In genomic region chr15:41990691-41991090, GRCh38 we compare ENCODE assay signal across 22 cellular contexts. TPM values are rescaled to one million over a fixed set of nuclear protein-coding genes. Genes with fewer than 3 reads are reported as not detected.
DNase-seq lines count a peak whose midpoint lies in the region; ATAC-seq, FAIRE-seq and TF ChIP-seq lines count a peak whose summit lies in the region.
"Had no signal": no experiment of that assay in that cellular context is flagged by ENCODE, and none has a peak within 500 bp of the region (broad histone marks: within the 10 kb centered on the region; RNA-seq: fewer than 3 reads in every experiment).

No MANE protein-coding gene starts in this region.

- TF ChIP-seq RAD21 in HepG2 (CRISPR knock-in tag; IDR thresholded peaks at IDR 0.05): no peak

- no peaks in the 10 kb centered on the region for H3K9me3 Mint-ChIP-seq in endodermal cell
- no peaks in the 10 kb centered on the region for H3K9me3 Mint-ChIP-seq in CD4-positive, alpha-beta memory T cell
- H3K9me3 Mint-ChIP-seq in MCF 10A (ENCODE audit: unreplicated experiment): no peaks in the 10 kb centered on the region
- H3K9me3 Mint-ChIP-seq: CD4-positive, CD25-positive, alpha-beta regulatory T cell; GM23338; HFFc6 had no signal

- TF ChIP-seq EP300 in HepG2 (IDR thresholded peaks at IDR 0.05; ENCODE audit: low read depth in 2 of 2, low read length in 2 of 2): no peak
- no peak for TF ChIP-seq EP300 in HepG2 (CRISPR knock-in tag; IDR thresholded peaks at IDR 0.05; ENCODE audit: borderline replicate concordance)

- H3K4me3 Mint-ChIP-seq in endodermal cell (no peak overlapping the region), MCF 10A (ENCODE audit: unreplicated experiment) (no peak overlapping the region)
- no peak overlapping the region for H3K4me3 Mint-ChIP-seq in CD4-positive, alpha-beta memory T cell
- H3K4me3 Mint-ChIP-seq: CD4-positive, CD25-positive, alpha-beta regulatory T cell; GM23338; HFFc6 had no signal

- no peaks in the 10 kb centered on the region for H3K9me3 ChIP-seq in right lobe of liver
- no peaks in the 10 kb centered on the region for H3K9me3 ChIP-seq in HepG2 (ENCODE audit: low read length)
- H3K9me3 ChIP-seq in endodermal cell (ENCODE audit: control insufficient read depth, low read length): no peaks in the 10 kb centered on the region
- H3K9me3 ChIP-seq in CD4-positive, alpha-beta memory T cell (ENCODE audit: control insufficient read depth in 1 of 2, low read length in 2 of 2): no peaks in the 10 kb centered on the region
- H3K9me3 ChIP-seq: BE2C, Caco-2 had no signal

- H3K4me3 ChIP-seq in right lobe of liver: no peak overlapping the region
- H3K4me3 ChIP-seq in HepG2 (replicated peaks in 1 of 3; ENCODE audit: insufficient read depth in 1 of 3, low read depth in 2 of 3, low read length in 3 of 3): no peak overlapping the region
- no peak overlapping the region for H3K4me3 ChIP-seq in endodermal cell (ENCODE audit: low read length)
- no peak overlapping the region for H3K4me3 ChIP-seq in CD4-positive, alpha-beta memory T cell (ENCODE audit: low read length in 2 of 2)
- H3K4me3 ChIP-seq: GM23338 had no signal

- ATAC-seq in right lobe of liver (no peak), HepG2 (no peak), HG03342 (IDR thresholded peaks at IDR 0.05; ENCODE audit: unreplicated experiment) (no peak)
- ATAC-seq: HCT116 had no signal

- H3K27ac ChIP-seq in right lobe of liver: no peak overlapping the region
- no peak overlapping the region for H3K27ac ChIP-seq in HepG2 (ENCODE audit: extremely low read length, insufficient read depth, low read length)
- no peak overlapping the region for H3K27ac ChIP-seq in endodermal cell (ENCODE audit: low read depth, low read length)
- no peak overlapping the region for H3K27ac ChIP-seq in CD4-positive, alpha-beta memory T cell (ENCODE audit: low read depth, low read length)

- no peak for FAIRE-seq in HepG2 (lab: Jason Lieb, UNC)
- FAIRE-seq: A204.1, D721Med, G401.6, GM12892, GM18507, HTR-8/SVneo had no signal

- H3K27me3 ChIP-seq in right lobe of liver: no peaks in the 10 kb centered on the region
- peaks cover 7 to 61% of the 10 kb centered on the region in 2 experiments; a peak in 3 of 5 replicates for H3K27me3 ChIP-seq in HepG2 (ENCODE audit: control insufficient read depth in 1 of 2, insufficient read depth in 2 of 2, low read length in 2 of 2)
- no peaks in the 10 kb centered on the region for H3K27me3 ChIP-seq in endodermal cell (ENCODE audit: control insufficient read depth, insufficient read depth, low read length, poor library complexity, severe bottlenecking)
- H3K27me3 ChIP-seq in CD4-positive, alpha-beta memory T cell (ENCODE audit: insufficient read depth, low read length): no peaks in the 10 kb centered on the region
- H3K27me3 ChIP-seq: BE2C had no signal

- H3K4me1 ChIP-seq in right lobe of liver (no peaks in the 10 kb centered on the region), HepG2 (ENCODE audit: insufficient read depth, low read length) (peaks cover 11% of the 10 kb centered on the region), endodermal cell (ENCODE audit: control insufficient read depth, insufficient read depth, low read length) (peaks cover 7% of the 10 kb centered on the region)
- no peaks in the 10 kb centered on the region for H3K4me1 ChIP-seq in CD4-positive, alpha-beta memory T cell (ENCODE audit: insufficient read depth, low read length)
- H3K4me1 ChIP-seq: BE2C had no signal

- POLR2A ChIA-PET in HepG2 (lab: Yijun Ruan, JAX): no interaction called here
- POLR2A ChIA-PET in CD4-positive, alpha-beta memory T cell (lab: Charles Lee; ENCODE audit: partially characterized antibody): interaction anchor here (1.2 kb wide), 1 partner anchor 66 kb away, joined by 4 read pairs; no protein-coding TSS in a partner anchor
- POLR2A ChIA-PET in MCF 10A (lab: Yijun Ruan, JAX): interaction anchor here (4.1 kb wide), 1 partner anchor 66 kb away, joined by 28 read pairs; no protein-coding TSS in a partner anchor

- BruUV-seq in HepG2 (replicated peaks; lab: Mats Ljungman, UMichigan) (no TSS peak), MCF 10A (replicated peaks; lab: Mats Ljungman, UMichigan) (no TSS peak)

- H3K27me3 Mint-ChIP-seq in endodermal cell (ENCODE audit: insufficient read depth) (no peaks in the 10 kb centered on the region), MCF 10A (ENCODE audit: insufficient read depth, unreplicated experiment) (no peaks in the 10 kb centered on the region)
- no peaks in the 10 kb centered on the region for H3K27me3 Mint-ChIP-seq in CD4-positive, alpha-beta memory T cell

- H3K36me3 ChIP-seq in right lobe of liver (no peaks in the 10 kb centered on the region), HepG2 (replicated peaks in 1 of 2; ENCODE audit: control insufficient read depth in 1 of 2, insufficient read depth in 2 of 2, low read length in 2 of 2) (no peaks in the 10 kb centered on the region), endodermal cell (ENCODE audit: control insufficient read depth, insufficient read depth, low read length) (no peaks in the 10 kb centered on the region)
- no peaks in the 10 kb centered on the region for H3K36me3 ChIP-seq in CD4-positive, alpha-beta memory T cell (ENCODE audit: insufficient read depth, low read length)
- H3K36me3 ChIP-seq: BE2C had no signal

- no CpG with 5 or more reads among the region's 3 CpGs for WGBS in right lobe of liver (ENCODE audit: insufficient coverage, low coverage, low lambda C conversion rate, missing lambda C conversion rate)
- 17% methylated on average over 3 of the region's 3 CpGs for WGBS in HepG2 (ENCODE audit: low lambda C conversion rate)
- WGBS in endodermal cell (ENCODE audit: insufficient coverage in 1 of 2, insufficient read length in 1 of 2), 2 experiments: 60 to 81% methylated on average over 2 to 3 of the region's 3 CpGs

- H3K4me1 Mint-ChIP-seq in endodermal cell (peaks cover 8% of the 10 kb centered on the region), MCF 10A (ENCODE audit: insufficient read depth, unreplicated experiment) (no peaks in the 10 kb centered on the region)
- H3K4me1 Mint-ChIP-seq in CD4-positive, alpha-beta memory T cell: no peaks in the 10 kb centered on the region
- H3K4me1 Mint-ChIP-seq: CD4-positive, CD25-positive, alpha-beta regulatory T cell had no signal

- in situ Hi-C loops in HepG2 (cut with HindIII; ENCODE audit: extremely low pct_ligation_motif_present, low pct_unique_long_range_greater_than_20kb): no loop called here

- no peaks in the 10 kb centered on the region for H3K36me3 Mint-ChIP-seq in endodermal cell (ENCODE audit: low read depth)
- no peaks in the 10 kb centered on the region for H3K36me3 Mint-ChIP-seq in CD4-positive, alpha-beta memory T cell
- H3K36me3 Mint-ChIP-seq in MCF 10A (ENCODE audit: insufficient read depth, unreplicated experiment): no peaks in the 10 kb centered on the region
- H3K36me3 Mint-ChIP-seq: CD4-positive, CD25-positive, alpha-beta regulatory T cell had no signal

- no peak overlapping the region for H2AFZ ChIP-seq in HepG2 (ENCODE audit: low read length)

- TF ChIP-seq POLR2A in right lobe of liver (IDR thresholded peaks at IDR 0.05) (no peak), HepG2 (IDR thresholded peaks at IDR 0.05; ENCODE audit: insufficient read depth in 1 of 2, low read depth in 2 of 2, low read length in 2 of 2) (no peak)

- CTCF ChIA-PET in HepG2 (lab: Yijun Ruan, JAX; ENCODE audit: low intra/inter-chr PET ratio, low total read pairs) (interaction anchor here (3.4 kb wide), 1 partner anchor 67 kb away, joined by 39 read pairs; no protein-coding TSS in a partner anchor), MCF 10A (lab: Yijun Ruan, JAX) (interaction anchor here (0.6 to 9.5 kb wide), 21 partner anchors 9 to 526 kb away, joined by 3 to 159 read pairs (median 7); partner anchors contain the start of gene PLA2G4E)
- CTCF ChIA-PET in CD4-positive, alpha-beta memory T cell (lab: Charles Lee; ENCODE audit: partially characterized antibody): interaction anchor here (1.1 to 4.2 kb wide), 13 partner anchors 9 to 147 kb away, joined by 3 to 33 read pairs (median 8); partner anchors contain the start of gene EHD4

- intact Hi-C loops in right lobe of liver (cut with DNase I): loop anchor here in 1 of 2 donors (5.0 to 10.0 kb wide), 2 partner anchors 67 to 94 kb away; no protein-coding TSS in a partner anchor
- intact Hi-C loops in HepG2 (cut with micrococcal nuclease; ENCODE audit: unreplicated experiment): no loop called here
- intact Hi-C loops in posterior vena cava (cut with DNase I): loop anchor here (10.0 kb wide), 2 partner anchors 94 to 144 kb away; no protein-coding TSS in a partner anchor
- intact Hi-C loops in CD4-positive, alpha-beta memory T cell (cut with micrococcal nuclease): no loop called here
- intact Hi-C loops in MCF 10A (cut with micrococcal nuclease): no loop called here

- TF ChIP-seq CTCF in right lobe of liver (IDR thresholded peaks at IDR 0.05) (no peak), HepG2 (CRISPR knock-in tag; IDR thresholded peaks at IDR 0.05) (no peak), endodermal cell (conservative IDR thresholded peaks at IDR 0.05) (no peak), MCF 10A (IDR thresholded peaks at IDR 0.05; ENCODE audit: unreplicated experiment) (no peak)

- H3K4me2 ChIP-seq in HepG2 (ENCODE audit: low read depth, low read length): no peak overlapping the region
- H3K4me2 ChIP-seq: GM23338 had no signal

- H3K27ac Mint-ChIP-seq in endodermal cell (no peak overlapping the region), MCF 10A (ENCODE audit: low read depth, unreplicated experiment) (no peak overlapping the region)
- H3K27ac Mint-ChIP-seq in CD4-positive, alpha-beta memory T cell: no peak overlapping the region
- H3K27ac Mint-ChIP-seq: CD4-positive, CD25-positive, alpha-beta regulatory T cell; GM23338; HFFc6 had no signal

- H3K9ac ChIP-seq in HepG2 (ENCODE audit: insufficient read depth, low read depth, low read length) (no peak overlapping the region), endodermal cell (ENCODE audit: extremely low read depth, low read length, poor library complexity, severe bottlenecking) (no peak overlapping the region)

- DNase-seq in right lobe of liver (peak in 2 of 3 donors; percentile 8 to 31), HepG2 (ENCODE audit: low spot score) (no peak), endodermal cell (peak; percentile 33), posterior vena cava (ENCODE audit: low spot score) (peak; percentile 49), MCF 10A (ENCODE audit: unreplicated experiment) (no peak)
- DNase-seq in CD4-positive, alpha-beta memory T cell: no peak
- DNase-seq: ACHN; BE2C; C1 segment of cervical spinal cord; CD4-positive, CD25-positive, alpha-beta regulatory T cell; H7; HFFc6 had no signal

- H4K20me1 ChIP-seq in HepG2 (ENCODE audit: insufficient read depth, low read length): no peaks in the 10 kb centered on the region

- H3K79me2 ChIP-seq in HepG2 (ENCODE audit: insufficient read depth, low read length): no peaks in the 10 kb centered on the region

RNA-seq across cellular contexts. Expression of gene EHD4, which starts 18.3 kb away (rescaled TPM):
- total RNA-seq in right lobe of liver (10 to 100 TPM in 3 of 6 experiments, 1 to 10 TPM in 3; 4.7 to 21.5 (median 11.1) TPM), HepG2 (2016; rRNA removed; fragmentation: Illumina TruSeq; extraction: Trizol) (4.8 and 4.9 TPM in 2 replicates), endodermal cell (10 to 100 TPM; 16.9 to 17.3 TPM), posterior vena cava (10 to 100 TPM; 21.3 to 22.5 TPM), MCF 10A (2022) (24.2 and 27.1 TPM in 2 replicates)
- 0.97 and 1.0 TPM in 2 replicates for total RNA-seq in HepG2 (2016; cell fraction: cytosol; rRNA removed; fragmentation: Illumina TruSeq; extraction: Trizol; ENCODE audit: low read depth)
- 4.7 and 4.8 TPM in 2 replicates for total RNA-seq in HepG2 (2016; cell fraction: insoluble cytoplasmic fraction; rRNA removed; fragmentation: Illumina TruSeq; extraction: Trizol)
- 3.1 and 3.3 TPM in 2 replicates for total RNA-seq in HepG2 (2016; cell fraction: membrane; rRNA removed; fragmentation: Illumina TruSeq; extraction: Trizol)
- 2.8 and 3.3 TPM in 2 replicates for total RNA-seq in HepG2 (2016; cell fraction: nucleus; rRNA removed; fragmentation: Illumina TruSeq; extraction: Trizol)
- polyA plus RNA-seq in HepG2 (2011; rRNA removed): 3.1 and 4.2 TPM in 2 replicates
- polyA plus RNA-seq in HepG2 (2011; cell fraction: cytosol; rRNA removed): 3.3 and 3.5 TPM in 2 replicates
- polyA plus RNA-seq in HepG2 (2011; cell fraction: nucleus; rRNA removed): 2.8 and 2.9 TPM in 2 replicates
- 1.7 and 3.1 TPM in 2 replicates for polyA plus RNA-seq in HepG2 (2012)
- 0.84 and 1.1 TPM in 2 replicates for polyA plus RNA-seq in HepG2 (2016; cell fraction: cytosol; fragmentation: Illumina TruSeq; extraction: Trizol; ENCODE audit: low read depth)
- 4.5 and 4.7 TPM in 2 replicates for polyA plus RNA-seq in HepG2 (2016; cell fraction: insoluble cytoplasmic fraction; fragmentation: Illumina TruSeq; extraction: Trizol; ENCODE audit: low read depth)
- polyA plus RNA-seq in HepG2 (2016; cell fraction: membrane; fragmentation: Illumina TruSeq; extraction: Trizol; ENCODE audit: low read depth): 2.2 and 2.4 TPM in 2 replicates
- 2.2 and 2.6 TPM in 2 replicates for polyA plus RNA-seq in HepG2 (2016; cell fraction: nucleus; fragmentation: Illumina TruSeq; extraction: Trizol; ENCODE audit: insufficient read depth, low read depth)
- polyA minus RNA-seq in HepG2 (2011; rRNA and poly(A)+ RNA removed; ENCODE audit: low replicate concordance): 10.8 and 22.1 TPM in 2 replicates
- 3.8 and 4.5 TPM in 2 replicates for polyA minus RNA-seq in HepG2 (2011; cell fraction: cytosol; rRNA and poly(A)+ RNA removed)
- polyA minus RNA-seq in HepG2 (2011; cell fraction: nucleus; rRNA and poly(A)+ RNA removed): 5.9 and 6.2 TPM in 2 replicates
- 6.8 TPM for polyA plus RNA-seq in endodermal cell (2013, experiment 1 of 2)
- 7.0 TPM for polyA plus RNA-seq in endodermal cell (2013, experiment 2 of 2)
- total RNA-seq in CD4-positive, alpha-beta memory T cell: 10 to 100 TPM; 15.2 to 15.6 TPM
- 10 to 100 TPM; 13.9 to 16.4 TPM for polyA plus RNA-seq in CD4-positive, alpha-beta memory T cell

RNA-seq across cellular contexts. Expression of gene PLA2G4E, which starts 30.2 kb away (rescaled TPM):
- total RNA-seq in right lobe of liver (not detected), HepG2 (2016; rRNA removed; fragmentation: Illumina TruSeq; extraction: Trizol) (not detected in 2 replicates), endodermal cell (not detected), posterior vena cava (not detected), MCF 10A (2022) (0.07 and 0.12 TPM in 2 replicates)
- total RNA-seq in HepG2 (2016; cell fraction: cytosol; rRNA removed; fragmentation: Illumina TruSeq; extraction: Trizol; ENCODE audit: low read depth): not detected in 2 replicates
- total RNA-seq in HepG2 (2016; cell fraction: insoluble cytoplasmic fraction; rRNA removed; fragmentation: Illumina TruSeq; extraction: Trizol): not detected in 2 replicates
- total RNA-seq in HepG2 (2016; cell fraction: membrane; rRNA removed; fragmentation: Illumina TruSeq; extraction: Trizol): not detected in 2 replicates
- not detected in 2 replicates for total RNA-seq in HepG2 (2016; cell fraction: nucleus; rRNA removed; fragmentation: Illumina TruSeq; extraction: Trizol)
- 0.01 TPM in 1 of 2 replicates, not detected in the other for polyA plus RNA-seq in HepG2 (2011; rRNA removed)
- polyA plus RNA-seq in HepG2 (2011; cell fraction: cytosol; rRNA removed): not detected in 2 replicates
- not detected in 2 replicates for polyA plus RNA-seq in HepG2 (2011; cell fraction: nucleus; rRNA removed)
- polyA plus RNA-seq in HepG2 (2012): not detected in 2 replicates
- not detected in 2 replicates for polyA plus RNA-seq in HepG2 (2016; cell fraction: cytosol; fragmentation: Illumina TruSeq; extraction: Trizol; ENCODE audit: low read depth)
- polyA plus RNA-seq in HepG2 (2016; cell fraction: insoluble cytoplasmic fraction; fragmentation: Illumina TruSeq; extraction: Trizol; ENCODE audit: low read depth): not detected in 2 replicates
- not detected in 2 replicates for polyA plus RNA-seq in HepG2 (2016; cell fraction: membrane; fragmentation: Illumina TruSeq; extraction: Trizol; ENCODE audit: low read depth)
- not detected in 2 replicates for polyA plus RNA-seq in HepG2 (2016; cell fraction: nucleus; fragmentation: Illumina TruSeq; extraction: Trizol; ENCODE audit: insufficient read depth, low read depth)
- not detected in 2 replicates for polyA minus RNA-seq in HepG2 (2011; rRNA and poly(A)+ RNA removed; ENCODE audit: low replicate concordance)
- not detected in 2 replicates for polyA minus RNA-seq in HepG2 (2011; cell fraction: cytosol; rRNA and poly(A)+ RNA removed)
- not detected in 2 replicates for polyA minus RNA-seq in HepG2 (2011; cell fraction: nucleus; rRNA and poly(A)+ RNA removed)
- not detected for polyA plus RNA-seq in endodermal cell (2013, experiment 1 of 2)
- polyA plus RNA-seq in endodermal cell (2013, experiment 2 of 2): not detected
- not detected for total RNA-seq in CD4-positive, alpha-beta memory T cell
- polyA plus RNA-seq in CD4-positive, alpha-beta memory T cell: not detected
- total RNA-seq: CD4-positive, CD25-positive, alpha-beta regulatory T cell; GM23338; H7; HFFc6 had no signal
- polyA plus RNA-seq: CD4-positive, CD25-positive, alpha-beta regulatory T cell; GM23338 had no signal

Comparison
In these comparisons a context has a peak if more than half of its experiments do, and no peak if none do; other contexts are left out.
1. DNase-seq: peak in right lobe of liver (2 of 3), endodermal cell (single experiment) and posterior vena cava (single experiment); none in HepG2 (single experiment), CD4-positive, alpha-beta memory T cell (0 of 5) and MCF 10A (single experiment).
2. intact Hi-C loops: an anchor here in posterior vena cava (10.0 kb wide); none called in HepG2, CD4-positive, alpha-beta memory T cell and MCF 10A.